19 cellular contexts compared by ENCODE assay signal in genomic region chr20:62193079-62194025, GRCh38. TPM values are rescaled to one million over a fixed set of nuclear protein-coding genes. Genes with fewer than 3 reads are reported as not detected.
DNase-seq lines count a peak whose midpoint lies in the region; ATAC-seq and TF ChIP-seq lines count a peak whose summit lies in the region.
"Had no signal": no experiment of that assay in that cellular context is flagged by ENCODE, and none has a peak within 500 bp of the region (broad histone marks: within the 10 kb centered on the region; RNA-seq: fewer than 3 reads in every experiment).

No MANE protein-coding gene starts in this region.

- no peak overlapping the region for H3K27ac ChIP-seq in RWPE2 (ENCODE audit: poor library complexity, severe bottlenecking)
- H3K27ac ChIP-seq in neutrophil = peak overlapping the region; percentile 14
- no peak overlapping the region for H3K27ac ChIP-seq in ascending aorta
- H3K27ac ChIP-seq: GM23248, PC-9 had no signal

- peaks cover 78% of the 10 kb centered on the region for H3K36me3 ChIP-seq in RWPE2 (ENCODE audit: low read depth)
- H3K36me3 ChIP-seq in neutrophil = peaks cover 50% of the 10 kb centered on the region
- peaks cover 47% of the 10 kb centered on the region in 2 donors for H3K36me3 ChIP-seq in ascending aorta

- no peaks in the 10 kb centered on the region for H3K27me3 Mint-ChIP-seq in glutamatergic neuron (ENCODE audit: unreplicated experiment)
- no peaks in the 10 kb centered on the region for H3K27me3 Mint-ChIP-seq in activated T-cell treated with anti-CD3 and anti-CD28 coated beads, Interleukin-2, amount 50 U/mL, for 4 hours (ENCODE audit: low read depth)
- no peaks in the 10 kb centered on the region for H3K27me3 Mint-ChIP-seq in activated CD4-positive, alpha-beta T cell treated with anti-CD3 and anti-CD28 coated beads for 36 hours
- H3K27me3 Mint-ChIP-seq: B cell; CD4-positive, alpha-beta T cell had no signal

- intact Hi-C loops in activated CD4-positive, alpha-beta T cell treated with anti-CD3 and anti-CD28 coated beads for 36 hours (cut with DNase I, micrococcal nuclease) = no loop called here
- intact Hi-C loops in ascending aorta (cut with DNase I) = no loop called here

- no peaks in the 10 kb centered on the region for H3K36me3 Mint-ChIP-seq in glutamatergic neuron (ENCODE audit: unreplicated experiment)
- H3K36me3 Mint-ChIP-seq in activated T-cell treated with anti-CD3 and anti-CD28 coated beads, Interleukin-2, amount 50 U/mL, for 4 hours (ENCODE audit: insufficient read depth) = peaks cover 16% of the 10 kb centered on the region
- peaks cover 14% of the 10 kb centered on the region for H3K36me3 Mint-ChIP-seq in activated CD4-positive, alpha-beta T cell treated with anti-CD3 and anti-CD28 coated beads for 36 hours (ENCODE audit: low read depth)

- H3K27me3 ChIP-seq in RWPE2 (ENCODE audit: insufficient read depth, poor library complexity, severe bottlenecking) (no peaks in the 10 kb centered on the region), neutrophil (no peaks in the 10 kb centered on the region), ascending aorta (no peaks in the 10 kb centered on the region)

- H3K4me3 Mint-ChIP-seq in glutamatergic neuron (ENCODE audit: unreplicated experiment) = no peak overlapping the region
- no peak overlapping the region for H3K4me3 Mint-ChIP-seq in activated T-cell treated with anti-CD3 and anti-CD28 coated beads, Interleukin-2, amount 50 U/mL, for 4 hours
- H3K4me3 Mint-ChIP-seq in activated CD4-positive, alpha-beta T cell treated with anti-CD3 and anti-CD28 coated beads for 36 hours = no peak overlapping the region
- H3K4me3 Mint-ChIP-seq: B cell; CD4-positive, alpha-beta T cell had no signal

- peaks cover 6% of the 10 kb centered on the region for H3K4me1 Mint-ChIP-seq in glutamatergic neuron (ENCODE audit: low read depth, unreplicated experiment)
- H3K4me1 Mint-ChIP-seq in activated T-cell treated with anti-CD3 and anti-CD28 coated beads, Interleukin-2, amount 50 U/mL, for 4 hours (ENCODE audit: low read depth) = no peaks in the 10 kb centered on the region
- H3K4me1 Mint-ChIP-seq in activated CD4-positive, alpha-beta T cell treated with anti-CD3 and anti-CD28 coated beads for 36 hours = no peaks in the 10 kb centered on the region

- TF ChIP-seq CTCF in RWPE2 (IDR thresholded peaks at IDR 0.05; ENCODE audit: poor library complexity, severe bottlenecking) (no peak), glutamatergic neuron (IDR thresholded peaks at IDR 0.05; ENCODE audit: partially characterized antibody, unreplicated experiment) (no peak), neutrophil (IDR thresholded peaks at IDR 0.05) (no peak), ascending aorta (IDR thresholded peaks at IDR 0.05) (no peak)

- DNase-seq in G401 (ENCODE audit: low spot score) (peak; percentile 66), RWPE2 (ENCODE audit: low spot score) (peak; percentile 72), glutamatergic neuron (peak; percentile 9), hypothalamus (lab: John Stamatoyannopoulos, UW) (no peak), ascending aorta (ENCODE audit: low spot score in 2 of 2) (no peak)
- no peak for DNase-seq in activated T-cell treated with anti-CD3 and anti-CD28 coated beads, Interleukin-2, amount 50 U/mL, for 4 hours
- DNase-seq in activated CD4-positive, alpha-beta T cell treated with anti-CD3 and anti-CD28 coated beads for 36 hours = no peak
- DNase-seq: Caco-2; CD4-positive, alpha-beta T cell; GDM1; HCEC 1CT; NCI-H1417 treated with DMSO at 0.1 percent for 48 hours; NCI-H187 treated with DMSO at 0.1 percent for 48 hours; NCI-H526 had no signal

- H3K4me3 ChIP-seq in RWPE2 (ENCODE audit: severe bottlenecking) (no peak overlapping the region), neutrophil (ENCODE audit: low read depth in 1 of 2, low read length in 1 of 2) (no peak overlapping the region), ascending aorta (no peak overlapping the region)
- H3K4me3 ChIP-seq: GM23248, PC-9 had no signal

- no peaks in the 10 kb centered on the region for H3K9me3 ChIP-seq in RWPE2 (ENCODE audit: severe bottlenecking)
- H3K9me3 ChIP-seq in neutrophil = no peaks in the 10 kb centered on the region
- H3K9me3 ChIP-seq in ascending aorta = no peaks in the 10 kb centered on the region
- H3K9me3 ChIP-seq: Caco-2 had no signal

- CTCF ChIA-PET in activated CD4-positive, alpha-beta T cell treated with anti-CD3 and anti-CD28 coated beads for 36 hours (lab: Charles Lee) = no interaction called here

- in situ Hi-C loops in G401 (cut with HindIII; ENCODE audit: low sequenced_read_pairs) = no loop called here

- H3K9me3 Mint-ChIP-seq in glutamatergic neuron (ENCODE audit: unreplicated experiment) = no peaks in the 10 kb centered on the region
- no peaks in the 10 kb centered on the region for H3K9me3 Mint-ChIP-seq in activated T-cell treated with anti-CD3 and anti-CD28 coated beads, Interleukin-2, amount 50 U/mL, for 4 hours
- no peaks in the 10 kb centered on the region for H3K9me3 Mint-ChIP-seq in activated CD4-positive, alpha-beta T cell treated with anti-CD3 and anti-CD28 coated beads for 36 hours (ENCODE audit: low read depth)
- H3K9me3 Mint-ChIP-seq: CD4-positive, alpha-beta T cell had no signal

- POLR2A ChIA-PET in activated CD4-positive, alpha-beta T cell treated with anti-CD3 and anti-CD28 coated beads for 36 hours (lab: Charles Lee) = no interaction called here

- ATAC-seq in RWPE2 (ENCODE audit: low read depth) = no peak
- ATAC-seq in activated T-cell treated with anti-CD3 and anti-CD28 coated beads, Interleukin-2, amount 50 U/mL, for 4 hours = no peak
- no peak for ATAC-seq in activated CD4-positive, alpha-beta T cell treated with anti-CD3 and anti-CD28 coated beads for 36 hours

- H3K4me1 ChIP-seq in RWPE2 (ENCODE audit: insufficient read depth, poor library complexity, severe bottlenecking) (no peaks in the 10 kb centered on the region), neutrophil (ENCODE audit: control insufficient read depth in 1 of 2, insufficient read depth in 1 of 2, low read depth in 1 of 2, low read length in 1 of 2) (peaks cover 6 to 8% of the 10 kb centered on the region in 2 experiments), ascending aorta (no peaks in the 10 kb centered on the region)
- H3K4me1 ChIP-seq: Caco-2 had no signal

- H3K27ac Mint-ChIP-seq in glutamatergic neuron (ENCODE audit: unreplicated experiment) = no peak overlapping the region
- no peak overlapping the region for H3K27ac Mint-ChIP-seq in activated CD4-positive, alpha-beta T cell treated with anti-CD3 and anti-CD28 coated beads for 36 hours
- H3K27ac Mint-ChIP-seq: B cell; CD4-positive, alpha-beta T cell had no signal

RNA-seq across cellular contexts. Expression of gene MTG2, which starts 10.5 kb away (rescaled TPM):
- total RNA-seq in G401 (2014; rRNA removed; shearing (Covaris generic)) = 30.6 and 48.2 TPM in 2 replicates
- total RNA-seq in glutamatergic neuron (ENCODE audit: unreplicated experiment) = 27.1 TPM
- 10 to 100 TPM; 38.3 to 57.6 (median 49.8) TPM for total RNA-seq in activated T-cell treated with anti-CD3 and anti-CD28 coated beads, Interleukin-2, amount 50 U/mL, for 4 hours
- total RNA-seq in activated CD4-positive, alpha-beta T cell treated with anti-CD3 and anti-CD28 coated beads for 36 hours = 10 to 100 TPM; 38.0 to 44.9 TPM
- total RNA-seq in ascending aorta = 14.5 TPM

RNA-seq across cellular contexts. Expression of gene HRH3, which starts 26.7 kb away (rescaled TPM):
- not detected in 2 replicates for total RNA-seq in G401 (2014; rRNA removed; shearing (Covaris generic))
- total RNA-seq in glutamatergic neuron (ENCODE audit: unreplicated experiment) = 13.7 TPM
- not detected for total RNA-seq in activated T-cell treated with anti-CD3 and anti-CD28 coated beads, Interleukin-2, amount 50 U/mL, for 4 hours
- not detected for total RNA-seq in activated CD4-positive, alpha-beta T cell treated with anti-CD3 and anti-CD28 coated beads for 36 hours
- total RNA-seq in ascending aorta = 0.21 TPM
- total RNA-seq: B cell; Caco-2; CD4-positive, alpha-beta T cell; GM23248; PC-9; SK-MEL-5 had no signal

RNA-seq across cellular contexts. Expression of gene OSBPL2, which starts 45.0 kb away (rescaled TPM):
- 18.0 and 19.6 TPM in 2 replicates for total RNA-seq in G401 (2014; rRNA removed; shearing (Covaris generic))
- total RNA-seq in glutamatergic neuron (ENCODE audit: unreplicated experiment) = 42.6 TPM
- total RNA-seq in activated T-cell treated with anti-CD3 and anti-CD28 coated beads, Interleukin-2, amount 50 U/mL, for 4 hours = 10 to 100 TPM; 17.5 to 22.5 (median 19.2) TPM
- total RNA-seq in activated CD4-positive, alpha-beta T cell treated with anti-CD3 and anti-CD28 coated beads for 36 hours = 10 to 100 TPM; 19.2 to 23.0 TPM
- total RNA-seq in ascending aorta = 25.0 TPM

RNA-seq across cellular contexts. Expression of gene SS18L1, which starts 49.8 kb away (rescaled TPM):
- 9.6 and 13.2 TPM in 2 replicates for total RNA-seq in G401 (2014; rRNA removed; shearing (Covaris generic))
- 50.4 TPM for total RNA-seq in glutamatergic neuron (ENCODE audit: unreplicated experiment)
- 10 to 100 TPM; 14.4 to 16.1 (median 14.5) TPM for total RNA-seq in activated T-cell treated with anti-CD3 and anti-CD28 coated beads, Interleukin-2, amount 50 U/mL, for 4 hours
- total RNA-seq in activated CD4-positive, alpha-beta T cell treated with anti-CD3 and anti-CD28 coated beads for 36 hours = 10 to 100 TPM; 14.3 to 16.6 TPM
- total RNA-seq in ascending aorta = 39.8 TPM

RNA-seq across cellular contexts. Expression of gene PSMA7, which starts 50.2 kb away (rescaled TPM):
- total RNA-seq in G401 (2014; rRNA removed; shearing (Covaris generic)) = 631 and 699 TPM in 2 replicates
- 289 TPM for total RNA-seq in glutamatergic neuron (ENCODE audit: unreplicated experiment)
- total RNA-seq in activated T-cell treated with anti-CD3 and anti-CD28 coated beads, Interleukin-2, amount 50 U/mL, for 4 hours = 100 to 1,000 TPM; 651 to 699 (median 689) TPM
- total RNA-seq in activated CD4-positive, alpha-beta T cell treated with anti-CD3 and anti-CD28 coated beads for 36 hours = 100 to 1,000 TPM; 208 to 296 TPM
- total RNA-seq in ascending aorta = 301 TPM

Comparison
In these comparisons a context has a peak if more than half of its experiments do, and no peak if none do; other contexts are left out.
1. DNase-seq: peak in G401 (single experiment), RWPE2 (single experiment) and glutamatergic neuron (single experiment); none in hypothalamus (0 of 51), activated T-cell treated with anti-CD3 and anti-CD28 coated beads, Interleukin-2, amount 50 U/mL, for 4 hours (single experiment), activated CD4-positive, alpha-beta T cell treated with anti-CD3 and anti-CD28 coated beads for 36 hours (single experiment) and ascending aorta (0 of 2).
2. RNA of gene HRH3, which starts 26.7 kb away (total RNA-seq): 13.7 TPM in glutamatergic neuron (single experiment); 0.21 TPM in ascending aorta (single experiment), not detected in G401, not detected in activated T-cell treated with anti-CD3 and anti-CD28 coated beads, Interleukin-2, amount 50 U/mL, for 4 hours and not detected in activated CD4-positive, alpha-beta T cell treated with anti-CD3 and anti-CD28 coated beads for 36 hours; every median in the first group is over 10 times any median in the second.